24 cellular contexts compared by ENCODE assay signal in genomic region chr20:1635291-1635979, GRCh38. TPM values are rescaled to one million over a fixed set of nuclear protein-coding genes. Genes with fewer than 3 reads are reported as not detected.
"Had no signal": no experiment of that assay in that cellular context is flagged by ENCODE, and none has a peak within 500 bp of the region (broad histone marks: within the 10 kb centered on the region; RNA-seq: fewer than 3 reads in every experiment).

No MANE protein-coding gene starts in this region.

- H3K27me3 Mint-ChIP-seq: activated CD4-positive, alpha-beta memory T cell treated with anti-CD3 and anti-CD28 coated beads for 36 hours; activated CD4-positive, alpha-beta T cell treated with anti-CD3 and anti-CD28 coated beads, Interleukin-2, amount 10 ng/mL, durations not matched to agents 7 days and 5 days; activated naive CD4-positive, alpha-beta T cell treated with anti-CD3 and anti-CD28 coated beads, Interleukin-2, amount 10 ng/mL, durations not matched to agents 7 days and 5 days had no signal

- FAIRE-seq: K562 had no signal

- H3K27ac ChIP-seq: Peyer's patch, RWPE1, SJCRH30 had no signal

- DNase-seq: activated CD4-positive, alpha-beta memory T cell treated with anti-CD3 and anti-CD28 coated beads for 36 hours; activated CD4-positive, alpha-beta T cell treated with anti-CD3 and anti-CD28 coated beads, Interleukin-2, amount 10 ng/mL, durations not matched to agents 7 days and 5 days; activated CD4-positive, CD25-positive, alpha-beta regulatory T cell treated with anti-CD3 and anti-CD28 coated beads, Interleukin-2, amount 50 U/mL, for 72 hours; activated CD8-positive, alpha-beta memory T cell treated with anti-CD3 and anti-CD28 coated beads for 24 hours; activated gamma-delta T cell treated with Interleukin-2 at 50 U/mL for 16 hours; activated naive CD4-positive, alpha-beta T cell treated with anti-CD3 and anti-CD28 coated beads, Interleukin-2, amount 10 ng/mL, durations not matched to agents 7 days and 5 days; activated T-cell treated with anti-CD3 and anti-CD28 coated beads, Interleukin-2, amount 50 U/mL, for 72 hours; anterior cingulate cortex; cerebellar nuclear complex; Karpas-422; MM.1S; NCI-H1105; NCI-H1436; NCI-H1694 treated with DMSO at 0.1 percent for 48 hours; NCI-H2029 treated with DMSO at 0.1 percent for 48 hours; NCI-H524; Peyer's patch; Right ventricle myocardium superior; SJCRH30; SK-N-SH had no signal

- H3K27ac Mint-ChIP-seq: activated CD4-positive, alpha-beta memory T cell treated with anti-CD3 and anti-CD28 coated beads for 36 hours; activated CD4-positive, alpha-beta T cell treated with anti-CD3 and anti-CD28 coated beads, Interleukin-2, amount 10 ng/mL, durations not matched to agents 7 days and 5 days; activated T-cell treated with anti-CD3 and anti-CD28 coated beads, Interleukin-2, amount 50 U/mL, for 72 hours; activated T-helper 2 cell treated with anti-CD3 and anti-CD28 coated beads, Interferon-gamma antibody, Interleukin-2, Interleukin-4, amounts not matched to agents 10 μg/mL and 5 μg/mL and 100 μg/mL, durations not matched to agents 14 hours and 24 hours and 36 hours had no signal

- H3K4me3 Mint-ChIP-seq: activated CD4-positive, alpha-beta memory T cell treated with anti-CD3 and anti-CD28 coated beads for 36 hours; activated CD4-positive, alpha-beta T cell treated with anti-CD3 and anti-CD28 coated beads, Interleukin-2, amount 10 ng/mL, durations not matched to agents 7 days and 5 days; activated naive CD4-positive, alpha-beta T cell treated with anti-CD3 and anti-CD28 coated beads, Interleukin-2, amount 10 ng/mL, durations not matched to agents 7 days and 5 days; activated T-cell treated with anti-CD3 and anti-CD28 coated beads, Interleukin-2, amount 50 U/mL, for 72 hours had no signal

- H3K36me3 ChIP-seq: Peyer's patch, SJCRH30 had no signal

- H3K4me3 ChIP-seq: K562, Peyer's patch, SJCRH30 had no signal

- H3K4me1 ChIP-seq: Peyer's patch, SJCRH30 had no signal

- H3K27me3 ChIP-seq: Peyer's patch, SJCRH30 had no signal

- ATAC-seq: activated T-cell treated with anti-CD3 and anti-CD28 coated beads, Interleukin-2, amount 50 U/mL, for 72 hours; K562 had no signal

- H3K9me3 Mint-ChIP-seq: activated T-helper 2 cell treated with anti-CD3 and anti-CD28 coated beads, Interferon-gamma antibody, Interleukin-2, Interleukin-4, amounts not matched to agents 10 μg/mL and 5 μg/mL and 100 μg/mL, durations not matched to agents 14 hours and 24 hours and 36 hours had no signal

- H3K9me3 ChIP-seq: Peyer's patch, SJCRH30, SK-N-SH had no signal

RNA-seq across cellular contexts. Expression of gene SIRPB1, which starts 15.6 kb away (rescaled TPM):
- total RNA-seq: K562, SJCRH30 had no signal
- polyA plus RNA-seq: K562 had no signal

RNA-seq across cellular contexts. Expression of gene SIRPG, which starts 22.1 kb away (rescaled TPM):
- total RNA-seq: cardiac septum, K562, Right ventricle myocardium superior, SJCRH30 had no signal
- polyA plus RNA-seq: K562, SK-N-SH had no signal
